In the genomic region with DNA sequence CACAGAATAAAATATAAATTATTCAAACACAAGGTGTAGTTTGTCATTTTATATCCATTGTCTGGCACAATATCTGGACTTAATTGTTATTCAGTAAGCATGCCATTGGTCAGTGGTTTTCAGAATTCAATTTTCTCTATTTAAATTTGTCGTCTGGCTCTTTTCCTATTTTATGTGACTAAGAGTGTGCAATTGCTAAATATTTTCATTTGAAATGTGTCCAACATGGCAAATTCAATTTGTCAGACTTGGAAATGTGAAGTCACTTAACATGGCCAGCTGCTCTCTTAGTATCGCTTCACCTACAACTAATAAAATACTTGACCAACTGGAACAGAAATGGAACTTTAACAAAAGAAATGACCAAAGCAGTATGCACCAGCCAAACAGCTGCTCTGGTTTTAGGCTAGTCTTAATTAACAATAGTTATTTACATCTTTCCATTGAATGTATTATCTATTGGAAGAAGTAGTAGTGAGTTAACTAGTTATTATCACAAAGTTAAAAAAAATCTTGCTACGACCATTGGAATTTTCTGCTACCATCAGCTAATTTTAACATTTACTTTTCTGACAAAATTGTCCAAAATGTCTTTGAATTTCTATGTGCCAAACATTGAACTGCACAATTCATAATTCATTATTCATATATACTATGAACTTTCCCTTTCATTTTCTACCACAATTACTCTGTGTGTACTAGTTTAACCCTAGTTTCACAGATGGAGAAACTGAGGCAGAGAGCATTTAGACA, we compare ENCODE assay signal across 19 cellular contexts.
"Had no signal": no experiment of that assay in that cellular context is flagged by ENCODE, and none has a peak within 500 bp of the region (broad histone marks: within the 10 kb centered on the region; RNA-seq: fewer than 3 reads in every experiment).

No MANE protein-coding gene starts in this region.

- DNase-seq: activated CD4-positive, alpha-beta T cell treated with anti-CD3 and anti-CD28 coated beads for 48 hours; activated CD4-positive, alpha-beta T cell treated with anti-CD3 and anti-CD28 coated beads, Interleukin-2, amount 50 U/mL, for 4 hours; activated CD4-positive, CD25-positive, alpha-beta regulatory T cell treated with anti-CD3 and anti-CD28 coated beads, Interleukin-2, amount 50 U/mL, for 72 hours; activated CD8-positive, alpha-beta T cell treated with anti-CD3 and anti-CD28 coated beads, Interleukin-2, amount 10 ng/mL, durations not matched to agents 7 days and 5 days; activated effector memory CD4-positive, alpha-beta T cell treated with Interleukin-2 at 50 U/mL for 16 hours; activated naive CD4-positive, alpha-beta T cell; activated T-cell treated with anti-CD3 and anti-CD28 coated beads, Interleukin-2, amount 50 U/mL, for 24 hours; central memory CD4-positive, alpha-beta T cell; Karpas-422; NCI-H1048; NCI-H1436 treated with DMSO at 0.1 percent for 48 hours; NCI-H187; NCI-H524 treated with DMSO at 0.1 percent for 48 hours; NCI-H82; SHP77 treated with DMSO at 0.1 percent for 48 hours had no signal

- H3K4me1 ChIP-seq: ascending aorta had no signal

- H3K9me3 ChIP-seq: ascending aorta had no signal

- FAIRE-seq: bronchial epithelial cell, RCC 7860 had no signal

- H3K36me3 ChIP-seq: ascending aorta had no signal

- ATAC-seq: activated CD8-positive, alpha-beta T cell treated with anti-CD3 and anti-CD28 coated beads, Interleukin-2, amount 10 ng/mL, durations not matched to agents 7 days and 5 days; WTC11 had no signal

- H3K27ac ChIP-seq: ascending aorta had no signal

- H3K4me3 ChIP-seq: ascending aorta had no signal

- H3K27me3 ChIP-seq: ascending aorta had no signal
